In genomic region chr20:63848003-63848911, GRCh38 we compare ENCODE assay signal across 2 cellular contexts.
TF ChIP-seq lines count a peak whose summit lies in the region.

No MANE protein-coding gene starts in this region.

TF ChIP-seq in HepG2, 621 proteins besides CTCF, POLR2A, EP300 and RAD21 (continues in another document):
- TF ChIP-seq ZNF121 (CRISPR knock-in tag; IDR thresholded peaks at IDR 0.05) (no peak), GPBP1L1 (CRISPR knock-in tag; IDR thresholded peaks at IDR 0.05) (no peak), NFKB2 (CRISPR knock-in tag; IDR thresholded peaks at IDR 0.05; ENCODE audit: borderline replicate concordance) (no peak), ZNF180 (CRISPR knock-in tag; IDR thresholded peaks at IDR 0.05; ENCODE audit: borderline replicate concordance, low read depth) (no peak), ZNF350 (CRISPR knock-in tag; IDR thresholded peaks at IDR 0.05; ENCODE audit: borderline replicate concordance, low read depth) (no peak), SIX1 (CRISPR knock-in tag; IDR thresholded peaks at IDR 0.05; ENCODE audit: borderline replicate concordance) (no peak), ONECUT2 (CRISPR knock-in tag; IDR thresholded peaks at IDR 0.05) (no peak), ZNF20 (CRISPR knock-in tag; IDR thresholded peaks at IDR 0.05) (no peak), ZNF557 (CRISPR knock-in tag; IDR thresholded peaks at IDR 0.05) (no peak), SALL1 (CRISPR knock-in tag; IDR thresholded peaks at IDR 0.05) (peak; percentile 59), ZNF850 (CRISPR knock-in tag; conservative IDR thresholded peaks at IDR 0.05) (no peak), ZNF234 (CRISPR knock-in tag; conservative IDR thresholded peaks at IDR 0.05) (no peak), RBAK (CRISPR knock-in tag; IDR thresholded peaks at IDR 0.05) (no peak), NR3C1 (CRISPR knock-in tag; IDR thresholded peaks at IDR 0.05) (no peak), ZNF792 (CRISPR knock-in tag; IDR thresholded peaks at IDR 0.05) (no peak), MXI1 (IDR thresholded peaks at IDR 0.05; ENCODE audit: borderline replicate concordance, low read depth, low read length) (no peak), STAG1 (CRISPR knock-in tag; IDR thresholded peaks at IDR 0.05) (no peak), PLRG1 (conservative IDR thresholded peaks at IDR 0.05) (no peak), PCBP1 (IDR thresholded peaks at IDR 0.05; ENCODE audit: borderline replicate concordance, low read depth, low read length) (no peak; the same call in 1 of the 2 replicates), MATR3 (CRISPR knock-in tag; IDR thresholded peaks at IDR 0.05) (no peak), ZNF800 (CRISPR knock-in tag; IDR thresholded peaks at IDR 0.05) (0 out of 2 replicates have a peak, but pooled peaks have one; percentile 53), ZNF446 (CRISPR knock-in tag; IDR thresholded peaks at IDR 0.05) (no peak), ZNF354B (CRISPR knock-in tag; IDR thresholded peaks at IDR 0.05) (0 out of 2 replicates have a peak, but pooled peaks have one; percentile 93), BRCA1 (CRISPR knock-in tag; IDR thresholded peaks at IDR 0.05) (no peak), FUBP1 (CRISPR knock-in tag; IDR thresholded peaks at IDR 0.05; ENCODE audit: borderline replicate concordance) (no peak), GATAD1 (CRISPR knock-in tag; IDR thresholded peaks at IDR 0.05) (no peak), MXD4 (CRISPR knock-in tag; IDR thresholded peaks at IDR 0.05) (no peak), MYC (CRISPR knock-in tag; IDR thresholded peaks at IDR 0.05; ENCODE audit: borderline replicate concordance) (peak; percentile 68; the same call in 1 of the 2 replicates), AGO1 (IDR thresholded peaks at IDR 0.05; ENCODE audit: low read depth, low read length, poor library complexity, severe bottlenecking) (no peak), RNF2 (conservative IDR thresholded peaks at IDR 0.05; ENCODE audit: low read depth) (no peak), POLR2AphosphoS5 (IDR thresholded peaks at IDR 0.05; ENCODE audit: low read depth, low read length) (no peak), POLR2AphosphoS2 (IDR thresholded peaks at IDR 0.05; ENCODE audit: low read depth, low read length) (no peak), SKIL (CRISPR knock-in tag; IDR thresholded peaks at IDR 0.05; ENCODE audit: borderline replicate concordance) (peak; percentile 84), ARHGAP35 (CRISPR knock-in tag; IDR thresholded peaks at IDR 0.05; ENCODE audit: borderline replicate concordance) (peak; percentile 38; the same call in 1 of the 2 replicates)

TF ChIP-seq in SK-N-SH, 30 proteins besides CTCF, POLR2A, EP300 and RAD21:
- no peak for TF ChIP-seq MEF2A (IDR thresholded peaks at IDR 0.05; ENCODE audit: borderline replicate concordance, low read depth)
- no peak for TF ChIP-seq MAX (IDR thresholded peaks at IDR 0.05; ENCODE audit: low read depth)
- TF ChIP-seq JUND (IDR thresholded peaks at IDR 0.05) = no peak
- TF ChIP-seq FOSL2 (IDR thresholded peaks at IDR 0.05; ENCODE audit: borderline replicate concordance, low read depth) = no peak
- TF ChIP-seq ZBTB33 (IDR thresholded peaks at IDR 0.05; ENCODE audit: borderline replicate concordance, low read depth) = no peak
- TF ChIP-seq PBX3 (IDR thresholded peaks at IDR 0.05) = no peak
- no peak for TF ChIP-seq RFX5 (IDR thresholded peaks at IDR 0.05; ENCODE audit: low read length)
- TF ChIP-seq FOXM1 (IDR thresholded peaks at IDR 0.05; ENCODE audit: low read depth) = no peak
- no peak for TF ChIP-seq POLR2AphosphoS5 (IDR thresholded peaks at IDR 0.05; ENCODE audit: low read depth, low read length)
- no peak for TF ChIP-seq RXRA (IDR thresholded peaks at IDR 0.05; ENCODE audit: borderline replicate concordance, low read depth)
- TF ChIP-seq USF2 (IDR thresholded peaks at IDR 0.05; ENCODE audit: borderline replicate concordance, low read depth, low read length) = no peak
- TF ChIP-seq SMC3 (IDR thresholded peaks at IDR 0.05; ENCODE audit: low read depth, low read length) = no peak
- TF ChIP-seq TAF1 (IDR thresholded peaks at IDR 0.05; ENCODE audit: borderline replicate concordance, low read depth, low read length) = no peak
- TF ChIP-seq RCOR1 (IDR thresholded peaks at IDR 0.05; ENCODE audit: low read length) = no peak
- no peak for TF ChIP-seq IRF3 (IDR thresholded peaks at IDR 0.05; ENCODE audit: low read depth, low read length)
- no peak for TF ChIP-seq REST (IDR thresholded peaks at IDR 0.05; ENCODE audit: low read depth, low read length)
